Comparison of ENCODE assay signal across 24 cellular contexts in the genomic region with DNA sequence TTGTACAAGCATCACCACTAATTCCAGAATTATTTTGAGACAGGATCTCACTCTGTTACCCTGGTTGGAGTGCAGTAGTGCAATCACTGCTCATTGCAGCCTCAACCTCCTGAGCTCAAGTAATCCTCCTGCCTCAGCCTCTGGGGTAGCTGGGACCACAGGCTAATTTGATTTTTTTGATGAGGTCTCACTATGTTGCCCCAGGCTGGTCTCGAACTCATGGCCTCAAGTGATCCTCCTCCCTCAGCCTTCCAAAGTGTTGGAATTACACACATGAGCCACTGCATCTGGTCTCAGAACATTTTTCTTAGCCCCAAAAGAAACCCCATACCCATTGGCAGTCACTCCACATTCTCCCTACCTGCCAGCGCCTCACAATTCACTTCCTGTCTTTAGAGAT.
"Had no signal": no experiment of that assay in that cellular context is flagged by ENCODE, and none has a peak within 500 bp of the region (broad histone marks: within the 10 kb centered on the region; RNA-seq: fewer than 3 reads in every experiment).

No MANE protein-coding gene starts in this region.

- H3K27me3 ChIP-seq: dorsolateral prefrontal cortex, heart left ventricle, neutrophil, spleen, testis had no signal

- H3K27ac Mint-ChIP-seq: stimulated activated memory B cell treated with anti-CD40 and anti-IgM and Interleukin-4, amounts not matched to agents 10 μg/mL and 1 μg/mL and 100 μg/mL, for 72 hours; stimulated activated naive CD8-positive, alpha-beta T cell treated with anti-CD3 and anti-CD28 coated beads, Interleukin-15, amount 100 ng/mL, for 72 hours had no signal

- H3K27ac ChIP-seq: dorsolateral prefrontal cortex, heart left ventricle, neutrophil, psoas muscle, spleen, testis had no signal

- ATAC-seq: esophagus mucosa; heart left ventricle; left colon; left ventricle myocardium superior; psoas muscle; sciatic nerve; stimulated activated memory B cell treated with anti-CD40 and anti-IgM and Interleukin-4, amounts not matched to agents 10 μg/mL and 1 μg/mL and 100 μg/mL, for 72 hours; stimulated activated naive CD8-positive, alpha-beta T cell treated with anti-CD3 and anti-CD28 coated beads, Interleukin-15, amount 100 ng/mL, for 72 hours had no signal

- H3K36me3 ChIP-seq: neutrophil had no signal

- H3K4me3 ChIP-seq: dorsolateral prefrontal cortex, heart left ventricle, lung, psoas muscle, spleen, testis had no signal

- H3K4me3 Mint-ChIP-seq: stimulated activated memory B cell treated with anti-CD40 and anti-IgM and Interleukin-4, amounts not matched to agents 10 μg/mL and 1 μg/mL and 100 μg/mL, for 72 hours; stimulated activated naive CD8-positive, alpha-beta T cell treated with anti-CD3 and anti-CD28 coated beads, Interleukin-15, amount 100 ng/mL, for 72 hours had no signal

- FAIRE-seq: frontal cortex had no signal

- DNase-seq: cortex of kidney; dorsolateral prefrontal cortex; effector CD8-positive, alpha-beta T cell; heart left ventricle; hippocampal formation; left colon; left ventricle myocardium superior; mesenchymal stem cell; midbrain; psoas muscle; retina; spleen; stimulated activated CD4-positive, alpha-beta T cell treated with anti-CD3 and anti-CD28 coated beads, Interleukin-15, amount 100 ng/mL, for 24 hours; stimulated activated CD4-positive, alpha-beta T cell treated with anti-CD3 and anti-CD28 coated beads, Interleukin-1b, Interleukin-23, amount 100 ng/mL, for 48 hours; stimulated activated CD4-positive, alpha-beta T cell treated with anti-CD3 and anti-CD28 coated beads, Interleukin-4, amount 100 ng/mL, for 24 hours; stimulated activated naive CD8-positive, alpha-beta T cell treated with anti-CD3 and anti-CD28 coated beads, Interleukin-15, amount 100 ng/mL, for 72 hours; testis; trophoblast cell had no signal

- H3K27me3 Mint-ChIP-seq: stimulated activated memory B cell treated with anti-CD40 and anti-IgM and Interleukin-4, amounts not matched to agents 10 μg/mL and 1 μg/mL and 100 μg/mL, for 72 hours; stimulated activated naive CD8-positive, alpha-beta T cell treated with anti-CD3 and anti-CD28 coated beads, Interleukin-15, amount 100 ng/mL, for 72 hours had no signal

- H3K9me3 ChIP-seq: heart left ventricle, neutrophil, psoas muscle, spleen, testis had no signal
